ENCODE assay signal across 17 cellular contexts in the genomic region with DNA sequence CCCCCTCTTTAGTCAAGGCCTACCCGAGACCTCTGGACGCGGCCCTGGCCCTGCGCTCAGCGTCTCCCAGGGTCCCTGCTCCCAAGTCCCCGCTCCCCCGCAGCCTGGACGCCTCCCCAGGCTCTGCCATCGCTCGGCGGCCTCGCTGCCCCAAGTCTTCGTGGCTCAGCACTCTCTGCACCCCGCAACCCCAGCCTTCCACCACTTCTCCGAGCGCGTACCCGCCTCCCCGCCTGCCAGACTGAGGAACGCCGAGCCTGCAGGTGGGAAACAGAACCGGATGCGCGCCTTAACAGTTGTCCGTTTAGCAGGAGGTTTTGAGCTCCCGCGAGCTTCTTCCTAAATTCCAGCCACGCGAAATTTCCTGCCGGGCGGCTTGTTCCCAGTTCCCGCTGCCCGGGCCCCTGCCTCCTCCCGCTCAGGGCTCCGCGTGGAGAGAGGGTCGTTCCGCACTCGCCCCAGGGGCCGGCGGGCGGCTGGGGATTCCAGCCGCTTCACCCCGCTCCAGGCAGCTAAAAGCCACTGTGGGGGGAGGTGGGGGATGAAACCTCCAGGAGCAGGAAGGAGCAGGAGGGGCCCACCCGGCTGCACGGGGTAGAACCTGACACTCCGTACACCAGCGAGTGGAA.
DNase-seq lines count a peak whose midpoint lies in the region; ATAC-seq, FAIRE-seq and TF ChIP-seq lines count a peak whose summit lies in the region.
"Had no signal": no experiment of that assay in that cellular context is flagged by ENCODE, and none has a peak within 500 bp of the region (broad histone marks: within the 10 kb centered on the region; RNA-seq: fewer than 3 reads in every experiment).

No MANE protein-coding gene starts in this region.

- H3K27ac Mint-ChIP-seq in astrocyte (ENCODE audit: unreplicated experiment) (no peak overlapping the region), osteocyte (ENCODE audit: unreplicated experiment) (no peak overlapping the region)
- H3K27ac Mint-ChIP-seq: activated naive CD4-positive, alpha-beta T cell treated with anti-CD3 and anti-CD28 coated beads, Interleukin-2, amount 50 U/mL, for 24 hours had no signal

- no peaks in the 10 kb centered on the region for H3K79me2 ChIP-seq in astrocyte (ENCODE audit: insufficient read depth, low read length)

- no peak overlapping the region for H3K27ac ChIP-seq in astrocyte (ENCODE audit: low read depth, low read length)
- H3K27ac ChIP-seq: C4-2B, heart right ventricle had no signal

- H3K4me1 Mint-ChIP-seq in astrocyte (ENCODE audit: low read depth, unreplicated experiment) (peaks cover 3% of the 10 kb centered on the region), osteocyte (ENCODE audit: unreplicated experiment) (peaks cover 39% of the 10 kb centered on the region)

- no peaks in the 10 kb centered on the region for H3K9me3 ChIP-seq in ES-I3 (ENCODE audit: control insufficient read depth, insufficient read depth, low read length)
- no peaks in the 10 kb centered on the region for H3K9me3 ChIP-seq in astrocyte (ENCODE audit: insufficient read depth, low read depth, low read length)
- peaks cover 1% of the 10 kb centered on the region for H3K9me3 ChIP-seq in iPS-18c (ENCODE audit: control insufficient read depth, insufficient read depth, low read length)
- H3K9me3 ChIP-seq: heart right ventricle had no signal

- no peak for DNase-seq in astrocyte (ENCODE audit: low read depth)
- DNase-seq in osteocyte (ENCODE audit: extremely low spot score, unreplicated experiment) = peak; percentile 83
- DNase-seq in T1000 (lab: John Stamatoyannopoulos, UW) = no peak
- DNase-seq in activated CD4-positive, alpha-beta T cell treated with anti-CD3 and anti-CD28 coated beads for 1 hour = no peak
- DNase-seq: activated CD4-positive, alpha-beta T cell treated with anti-CD3 and anti-CD28 coated beads, Interleukin-2, amount 50 U/mL, for 4 hours; GF-D8; MM.1S; NCI-H226; PC-3; stimulated activated CD4-positive, alpha-beta T cell treated with anti-CD3 and anti-CD28 coated beads, Interleukin-15, amount 100 ng/mL, for 24 hours had no signal

- H3K4me3 Mint-ChIP-seq in astrocyte (ENCODE audit: unreplicated experiment) = peak overlapping the region; percentile 50
- peak overlapping the region; percentile 55 for H3K4me3 Mint-ChIP-seq in osteocyte (ENCODE audit: unreplicated experiment)
- H3K4me3 Mint-ChIP-seq: activated naive CD4-positive, alpha-beta T cell treated with anti-CD3 and anti-CD28 coated beads, Interleukin-2, amount 50 U/mL, for 24 hours had no signal

- no peak overlapping the region for H2AFZ ChIP-seq in astrocyte (ENCODE audit: low read depth, low read length)

- H3K9me3 Mint-ChIP-seq in astrocyte (ENCODE audit: unreplicated experiment) (peaks cover 10% of the 10 kb centered on the region), osteocyte (ENCODE audit: unreplicated experiment) (no peaks in the 10 kb centered on the region)
- H3K9me3 Mint-ChIP-seq: activated naive CD4-positive, alpha-beta T cell treated with anti-CD3 and anti-CD28 coated beads, Interleukin-2, amount 50 U/mL, for 24 hours had no signal

- peaks cover 2% of the 10 kb centered on the region for H3K36me3 Mint-ChIP-seq in astrocyte (ENCODE audit: low read depth, unreplicated experiment)
- H3K36me3 Mint-ChIP-seq in osteocyte (ENCODE audit: unreplicated experiment) = no peaks in the 10 kb centered on the region
- H3K36me3 Mint-ChIP-seq: activated naive CD4-positive, alpha-beta T cell treated with anti-CD3 and anti-CD28 coated beads, Interleukin-2, amount 50 U/mL, for 24 hours had no signal

- no peak for FAIRE-seq in astrocyte (lab: Jason Lieb, UNC)

- H4K20me1 ChIP-seq in astrocyte (ENCODE audit: insufficient read depth, low read length) = no peaks in the 10 kb centered on the region

- no peaks in the 10 kb centered on the region for H3K36me3 ChIP-seq in ES-I3 (ENCODE audit: insufficient read depth, low read length)
- H3K36me3 ChIP-seq in astrocyte (ENCODE audit: insufficient read depth, low read length) = no peaks in the 10 kb centered on the region
- H3K36me3 ChIP-seq: heart right ventricle had no signal

- H3K27me3 Mint-ChIP-seq in astrocyte (ENCODE audit: low read depth, unreplicated experiment) = peaks cover 68% of the 10 kb centered on the region
- H3K27me3 Mint-ChIP-seq in osteocyte (ENCODE audit: unreplicated experiment) = peaks cover 31% of the 10 kb centered on the region

- TF ChIP-seq CTCF in astrocyte (IDR thresholded peaks at IDR 0.05; ENCODE audit: insufficient read depth, low read depth, low read length) = no peak
- no peak for TF ChIP-seq CTCF in osteocyte (IDR thresholded peaks at IDR 0.05)

- H3K4me1 ChIP-seq in ES-I3 (ENCODE audit: insufficient read depth, low read length) (no peaks in the 10 kb centered on the region), astrocyte (ENCODE audit: insufficient read depth, low read length) (peaks cover 4% of the 10 kb centered on the region)

- ATAC-seq in HG03135 (IDR thresholded peaks at IDR 0.05; ENCODE audit: unreplicated experiment) = no peak
- no peak for ATAC-seq in GM19452 (IDR thresholded peaks at IDR 0.05; ENCODE audit: unreplicated experiment)
- ATAC-seq: PC-3 had no signal

- H3K4me2 ChIP-seq in astrocyte (ENCODE audit: low read length) = peak overlapping the region; percentile 55

- no peak overlapping the region for H3K4me3 ChIP-seq in astrocyte (ENCODE audit: insufficient read depth, low read depth, low read length)
- H3K4me3 ChIP-seq in iPS-18c (ENCODE audit: insufficient read depth, low read depth, low read length) = peak overlapping the region; percentile 46

- H3K9ac ChIP-seq in ES-I3 (ENCODE audit: low read depth, low read length) (peak overlapping the region; percentile 49; the same call in 1 of the 2 replicates), astrocyte (ENCODE audit: low read length) (no peak overlapping the region)

- peaks cover 14% of the 10 kb centered on the region for H3K27me3 ChIP-seq in astrocyte (ENCODE audit: insufficient read depth, low read length)
